ENCODE assay signal across 1 cellular context in genomic region chr12:111368684-111369495, GRCh38.
TF ChIP-seq lines count a peak whose summit lies in the region.

PHETA1 (minus strand) TSS chr12:111369095; CDS start chr12:111363427, 5,668 bp downstream.

TF ChIP-seq in GM12878, 131 proteins besides CTCF, POLR2A, EP300 and RAD21 (continued from another document and continues in another):
- TF ChIP-seq CEBPZ (IDR thresholded peaks at IDR 0.05; ENCODE audit: low read depth, low read length) (no peak), SREBF1 (IDR thresholded peaks at IDR 0.05; ENCODE audit: low read length) (no peak), RELB (IDR thresholded peaks at IDR 0.05; ENCODE audit: low read depth) (peak; percentile 92), LARP7 (IDR thresholded peaks at IDR 0.05) (peak; percentile 93), ELK1 (IDR thresholded peaks at IDR 0.05; ENCODE audit: low read depth, low read length) (no peak), CHD2 (IDR thresholded peaks at IDR 0.05; ENCODE audit: borderline replicate concordance, low read depth, low read length) (peak; percentile 47; the same call in 1 of the 2 replicates), RUNX3 (IDR thresholded peaks at IDR 0.05; ENCODE audit: low read length) (no peak), CBX5 (IDR thresholded peaks at IDR 0.05; ENCODE audit: low read depth) (no peak), REST (IDR thresholded peaks at IDR 0.05; ENCODE audit: low read depth, low read length) (no peak), ZNF24 (IDR thresholded peaks at IDR 0.05) (no peak), SUZ12 (IDR thresholded peaks at IDR 0.05; ENCODE audit: unreplicated experiment) (no peak), HDAC2 (IDR thresholded peaks at IDR 0.05) (no peak), ASH2L (IDR thresholded peaks at IDR 0.05; ENCODE audit: borderline replicate concordance, low read depth) (no peak), BMI1 (IDR thresholded peaks at IDR 0.05; ENCODE audit: borderline replicate concordance) (no peak), TCF3 (IDR thresholded peaks at IDR 0.05; ENCODE audit: borderline replicate concordance, insufficient read depth, low read depth, low read length) (no peak), KLF5 (IDR thresholded peaks at IDR 0.05; ENCODE audit: partially characterized antibody) (no peak), DPF2 (IDR thresholded peaks at IDR 0.05) (peak; percentile 77), BACH1 (IDR thresholded peaks at IDR 0.05; ENCODE audit: borderline replicate concordance) (peak; percentile 69), SMAD5 (IDR thresholded peaks at IDR 0.05; ENCODE audit: low read depth) (no peak), IRF5 (IDR thresholded peaks at IDR 0.05; ENCODE audit: borderline replicate concordance) (no peak), SREBF2 (IDR thresholded peaks at IDR 0.05; ENCODE audit: low read length) (no peak), JUNB (IDR thresholded peaks at IDR 0.05) (no peak), MYB (IDR thresholded peaks at IDR 0.05; ENCODE audit: borderline replicate concordance, low read depth, low read length) (0 out of 2 replicates have a peak, but pooled peaks have one; percentile 54), ETV6 (conservative IDR thresholded peaks at IDR 0.05 in 1 of 2, IDR thresholded peaks at IDR 0.05 in 1 of 2; ENCODE audit: borderline replicate concordance in 1 of 2, low read depth in 1 of 2) (no peak), PBX3 (IDR thresholded peaks at IDR 0.05; ENCODE audit: insufficient replicate concordance, low read depth, low read length) (peak; percentile 17), YBX1 (IDR thresholded peaks at IDR 0.05) (no peak), TCF12 (IDR thresholded peaks at IDR 0.05; ENCODE audit: low read depth, low read length) (no peak), BHLHE40 (IDR thresholded peaks at IDR 0.05; ENCODE audit: borderline replicate concordance in 1 of 2, low read depth in 2 of 2, low read length in 1 of 2) (peak; percentile 27 to 67; a peak in 3 of 4 replicates), RCOR1 (conservative IDR thresholded peaks at IDR 0.05; ENCODE audit: low read depth, low read length) (no peak), SMAD1 (IDR thresholded peaks at IDR 0.05; ENCODE audit: low read depth, partially characterized antibody) (no peak), EGR1 (IDR thresholded peaks at IDR 0.05; ENCODE audit: borderline replicate concordance in 1 of 2, low read depth in 2 of 2, low read length in 2 of 2) (peak in 1 of 2 experiments; percentile 93; a peak in 2 of 3 replicates), CEBPB (IDR thresholded peaks at IDR 0.05; ENCODE audit: borderline replicate concordance in 1 of 2, low read depth in 2 of 2, low read length in 2 of 2) (no peak), NRF1 (conservative IDR thresholded peaks at IDR 0.05; ENCODE audit: low read depth, low read length) (peak; percentile 38; the same call in 1 of the 2 replicates), JUND (IDR thresholded peaks at IDR 0.05; ENCODE audit: low read depth, low read length) (no peak), E2F8 (IDR thresholded peaks at IDR 0.05; ENCODE audit: low read depth, partially characterized antibody) (no peak), SIN3A (IDR thresholded peaks at IDR 0.05; ENCODE audit: low read depth, low read length) (peak; percentile 65; the same call in 1 of the 2 replicates), SPI1 (IDR thresholded peaks at IDR 0.05; ENCODE audit: borderline replicate concordance, insufficient read depth, low read depth, low read length) (peak; percentile 12; the same call in 1 of the 2 replicates), TCF7 (IDR thresholded peaks at IDR 0.05; ENCODE audit: borderline replicate concordance) (no peak), GATAD2B (conservative IDR thresholded peaks at IDR 0.05; ENCODE audit: low read depth) (peak; percentile 85), MTA3 (IDR thresholded peaks at IDR 0.05; ENCODE audit: borderline replicate concordance, low read length) (no peak), NKRF (conservative IDR thresholded peaks at IDR 0.05) (peak; percentile 74), RFX5 (IDR thresholded peaks at IDR 0.05; ENCODE audit: low read depth, low read length) (no peak), ZNF217 (IDR thresholded peaks at IDR 0.05) (no peak), MXI1 (IDR thresholded peaks at IDR 0.05; ENCODE audit: low read depth, low read length) (no peak), USF1 (IDR thresholded peaks at IDR 0.05; ENCODE audit: borderline replicate concordance, extremely low read length, insufficient read depth, low read depth, low read length) (no peak), FOS (IDR thresholded peaks at IDR 0.05; ENCODE audit: borderline replicate concordance, extremely low read depth, insufficient read length) (no peak), RELA (IDR thresholded peaks at IDR 0.05; ENCODE audit: borderline replicate concordance, partially characterized antibody) (no peak), IKZF1 (conservative IDR thresholded peaks at IDR 0.05) (peak; percentile 85), WRNIP1 (IDR thresholded peaks at IDR 0.05; ENCODE audit: borderline replicate concordance, low read depth, low read length) (no peak)
